29 cellular contexts compared by ENCODE assay signal in genomic region chr14:70000601-70001000, GRCh38.
A peak's percentile ranks its signal among the peaks of the same experiment; 100 is the strongest.
DNase-seq lines count a peak whose midpoint lies in the region; ATAC-seq, FAIRE-seq and TF ChIP-seq lines count a peak whose summit lies in the region.
"Had no signal": no experiment of that assay in that cellular context is flagged by ENCODE, and none has a peak within 500 bp of the region (broad histone marks: within the 10 kb centered on the region; RNA-seq: fewer than 3 reads in every experiment).

No MANE protein-coding gene starts in this region.

- H3K27ac ChIP-seq in stomach: peak overlapping the region in 1 of 5 donors; percentile 65
- H3K27ac ChIP-seq: adrenal gland, gastrocnemius medialis, HL-60, thoracic aorta, WERI-Rb-1 had no signal

- DNase-seq in GM10266 (ENCODE audit: extremely low spot score): peak; percentile 22
- DNase-seq in HK-2 (ENCODE audit: unreplicated experiment): peak; percentile 32
- DNase-seq in bronchial epithelial cell (ENCODE audit: low read depth): peak; percentile 93
- peak; percentile 93 for DNase-seq in renal cortical epithelial cell (ENCODE audit: low read depth)
- DNase-seq in NCI-H146 treated with DMSO at 0.1 percent for 48 hours (lab: John Stamatoyannopoulos, UW; ENCODE audit: unreplicated experiment): no peak
- DNase-seq in stomach: no peak
- no peak for DNase-seq in chondrocyte (ENCODE audit: low spot score)
- DNase-seq: activated CD4-positive, alpha-beta T cell treated with anti-CD3 and anti-CD28 coated beads, Interleukin-2, amount 50 U/mL, for 48 hours; activated gamma-delta T cell; adrenal gland; caudate nucleus; CD8-positive, alpha-beta memory T cell; DND-41; gastrocnemius medialis; left cardiac atrium; MV-4-11; naive thymus-derived CD4-positive, alpha-beta T cell; NCI-H187 treated with DMSO at 0.1 percent for 48 hours; NCI-H226; pancreas; PC-9; SJCRH30; WERI-Rb-1 had no signal

- peaks cover 23% of the 10 kb centered on the region for H3K4me1 Mint-ChIP-seq in chondrocyte (ENCODE audit: low read depth)
- H3K4me1 Mint-ChIP-seq: CD8-positive, alpha-beta memory T cell; naive thymus-derived CD4-positive, alpha-beta T cell had no signal

- no peaks in the 10 kb centered on the region for H3K36me3 ChIP-seq in bronchial epithelial cell (ENCODE audit: control insufficient read depth, insufficient read depth, low read length)
- no peaks in the 10 kb centered on the region for H3K36me3 ChIP-seq in stomach
- H3K36me3 ChIP-seq: adrenal gland, gastrocnemius medialis, pancreas, SJCRH30, thoracic aorta, WERI-Rb-1 had no signal

- no peaks in the 10 kb centered on the region for H3K9me3 Mint-ChIP-seq in chondrocyte (ENCODE audit: low read depth)
- H3K9me3 Mint-ChIP-seq: CD8-positive, alpha-beta memory T cell; stimulated activated memory B cell treated with anti-CD40 and anti-IgM and Interleukin-4, amounts not matched to agents 10 μg/mL and 1 μg/mL and 100 μg/mL, for 72 hours; T-helper 1 cell treated with Interleukin-12 subunit alpha and Interleukin-12 subunit beta and Interleukin-4 antibody, amounts not matched to agents 30 μg/mL and 1 μg/mL, for 36 hours had no signal

- no peak for TF ChIP-seq POLR2A in stomach (IDR thresholded peaks at IDR 0.05)

- H3K4me3 ChIP-seq in bronchial epithelial cell (ENCODE audit: low read depth, low read length) (no peak overlapping the region), stomach (no peak overlapping the region)
- H3K4me3 ChIP-seq: adrenal gland, gastrocnemius medialis, pancreas, PC-9, SJCRH30, thoracic aorta had no signal

- TF ChIP-seq EP300 in stomach (IDR thresholded peaks at IDR 0.05): no peak

- no peaks in the 10 kb centered on the region for H3K36me3 Mint-ChIP-seq in chondrocyte (ENCODE audit: low read depth)
- H3K36me3 Mint-ChIP-seq: CD8-positive, alpha-beta memory T cell; naive thymus-derived CD4-positive, alpha-beta T cell; stimulated activated memory B cell treated with anti-CD40 and anti-IgM and Interleukin-4, amounts not matched to agents 10 μg/mL and 1 μg/mL and 100 μg/mL, for 72 hours had no signal

- no peak for FAIRE-seq in bronchial epithelial cell (lab: Jason Lieb, UNC)
- FAIRE-seq: endothelial cell of umbilical vein, pancreas had no signal

- TF ChIP-seq CTCF in GM10266 (IDR thresholded peaks at IDR 0.05; ENCODE audit: control insufficient read depth, insufficient read depth, low read depth, missing control alignments): no peak
- TF ChIP-seq CTCF in bronchial epithelial cell (IDR thresholded peaks at IDR 0.05; ENCODE audit: insufficient read depth, low read length, severe bottlenecking): no peak
- no peak for TF ChIP-seq CTCF in stomach (IDR thresholded peaks at IDR 0.05)
- no peak for TF ChIP-seq CTCF in chondrocyte (IDR thresholded peaks at IDR 0.05)

- H3K9me3 ChIP-seq in stomach: no peaks in the 10 kb centered on the region
- H3K9me3 ChIP-seq: adrenal gland, gastrocnemius medialis, pancreas, SJCRH30, thoracic aorta had no signal

- no peak for ATAC-seq in GM18502 (IDR thresholded peaks at IDR 0.05; ENCODE audit: poor library complexity, unreplicated experiment)
- ATAC-seq: gastrocnemius medialis; left cardiac atrium; naive thymus-derived CD4-positive, alpha-beta T cell; pancreas; stimulated activated memory B cell treated with anti-CD40 and anti-IgM and Interleukin-4, amounts not matched to agents 10 μg/mL and 1 μg/mL and 100 μg/mL, for 72 hours had no signal

- H3K27ac Mint-ChIP-seq in chondrocyte (ENCODE audit: unreplicated experiment): no peak overlapping the region
- H3K27ac Mint-ChIP-seq: CD8-positive, alpha-beta memory T cell; naive thymus-derived CD4-positive, alpha-beta T cell; stimulated activated memory B cell treated with anti-CD40 and anti-IgM and Interleukin-4, amounts not matched to agents 10 μg/mL and 1 μg/mL and 100 μg/mL, for 72 hours; T-helper 1 cell treated with Interleukin-12 subunit alpha and Interleukin-12 subunit beta and Interleukin-4 antibody, amounts not matched to agents 30 μg/mL and 1 μg/mL, for 36 hours had no signal

- H3K27me3 ChIP-seq in bronchial epithelial cell (ENCODE audit: control insufficient read depth, insufficient read depth, low read length) (no peaks in the 10 kb centered on the region), stomach (no peaks in the 10 kb centered on the region)
- H3K27me3 ChIP-seq: adrenal gland, gastrocnemius medialis, pancreas, SJCRH30 had no signal

- H3K27me3 Mint-ChIP-seq in chondrocyte (ENCODE audit: low read depth): no peaks in the 10 kb centered on the region
- H3K27me3 Mint-ChIP-seq: stimulated activated memory B cell treated with anti-CD40 and anti-IgM and Interleukin-4, amounts not matched to agents 10 μg/mL and 1 μg/mL and 100 μg/mL, for 72 hours had no signal

- intact Hi-C loops in stomach (cut with DNase I; ENCODE audit: low total_unique reads): no loop called here

- WGBS in stomach, 5 donors: 87 to 92% (median 91%) methylated on average over 7 of the region's 7 CpGs

- peaks cover 6 to 34% (median 24%) of the 10 kb centered on the region in 4 donors for H3K4me1 ChIP-seq in stomach
- H3K4me1 ChIP-seq: adrenal gland, gastrocnemius medialis had no signal

- no peak overlapping the region for H3K4me3 Mint-ChIP-seq in chondrocyte (ENCODE audit: unreplicated experiment)
- H3K4me3 Mint-ChIP-seq: CD8-positive, alpha-beta memory T cell; naive thymus-derived CD4-positive, alpha-beta T cell; stimulated activated memory B cell treated with anti-CD40 and anti-IgM and Interleukin-4, amounts not matched to agents 10 μg/mL and 1 μg/mL and 100 μg/mL, for 72 hours; T-helper 1 cell treated with Interleukin-12 subunit alpha and Interleukin-12 subunit beta and Interleukin-4 antibody, amounts not matched to agents 30 μg/mL and 1 μg/mL, for 36 hours had no signal

Comparison
In these comparisons a context has a peak if more than half of its experiments do, and no peak if none do; other contexts are left out.
1. DNase-seq: peak in GM10266 (single experiment), HK-2 (single experiment), bronchial epithelial cell (single experiment) and renal cortical epithelial cell (single experiment); none in NCI-H146 treated with DMSO at 0.1 percent for 48 hours (single experiment), stomach (single experiment) and chondrocyte (single experiment).